24 cellular contexts compared by ENCODE assay signal in the genomic region with DNA sequence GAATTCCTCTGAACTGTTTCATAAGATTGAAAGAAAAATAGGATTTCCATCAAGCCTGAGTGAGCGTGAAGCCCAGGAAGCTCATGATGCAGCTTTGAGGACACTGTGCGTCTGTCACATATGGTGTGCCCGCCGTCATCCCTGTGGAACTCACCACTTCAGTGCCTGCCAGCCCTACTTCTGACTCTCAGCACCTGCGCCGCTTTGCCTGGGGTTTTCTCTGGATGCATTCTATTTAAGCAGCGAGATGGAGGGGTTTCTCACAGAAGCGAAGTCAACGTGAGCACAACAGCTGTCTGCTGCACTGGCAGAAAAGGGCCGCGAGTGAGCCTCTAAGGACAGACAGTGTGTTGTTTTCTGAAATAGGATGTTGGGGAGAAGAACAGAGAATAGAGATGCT. TPM values are rescaled to one million over a fixed set of nuclear protein-coding genes. Genes with fewer than 3 reads are reported as not detected.
DNase-seq lines count a peak whose midpoint lies in the region; ATAC-seq and TF ChIP-seq lines count a peak whose summit lies in the region.
"Had no signal": no experiment of that assay in that cellular context is flagged by ENCODE, and none has a peak within 500 bp of the region (broad histone marks: within the 10 kb centered on the region; RNA-seq: fewer than 3 reads in every experiment).

No MANE protein-coding gene starts in this region.

- no peak for TF ChIP-seq CTCF in brain (conservative IDR thresholded peaks at IDR 0.05)

- H3K4me3 Mint-ChIP-seq in brain: peak overlapping the region in 1 of 5 experiments; percentile 7
- H3K4me3 Mint-ChIP-seq: CD4-positive, alpha-beta memory T cell had no signal

- H3K27me3 Mint-ChIP-seq in brain: peaks cover 13% of the 10 kb centered on the region
- H3K27me3 Mint-ChIP-seq: CD4-positive, alpha-beta memory T cell had no signal

- no peaks in the 10 kb centered on the region for H3K9me3 Mint-ChIP-seq in brain

- H3K27ac Mint-ChIP-seq in brain: peak overlapping the region in 3 of 5 experiments; percentile 44 to 72 (median 46)

- H3K4me1 Mint-ChIP-seq in brain: peaks cover 27% of the 10 kb centered on the region

- ATAC-seq in GM21576 (IDR thresholded peaks at IDR 0.05; ENCODE audit: unreplicated experiment): no peak
- ATAC-seq: A549, GM12878, Right ventricle myocardium inferior, SK-N-SH treated with all-trans-retinoic acid at 6 μM for 48 hours had no signal

- peak; percentile 26 for DNase-seq in activated CD8-positive, alpha-beta memory T cell treated with anti-CD3 and anti-CD28 coated beads, Interleukin-2, amount 50 U/mL, for 48 hours
- DNase-seq in activated CD8-positive, alpha-beta memory T cell treated with anti-CD3 and anti-CD28 coated beads for 24 hours: no peak
- DNase-seq in medulla oblongata (ENCODE audit: extremely low spot score) (peak; percentile 15), T-helper 1 cell (no peak), COLO829 (ENCODE audit: low spot score) (no peak)
- DNase-seq: AML-193; Caco-2; CD4-positive, alpha-beta memory T cell; GDM1; NCI-H1105; NCI-H1436 treated with DMSO at 0.1 percent for 48 hours; NCI-H187 treated with DMSO at 0.1 percent for 48 hours; NCI-H2107; NCI-H226; NCI-H510A; NCI-H748 treated with DMSO at 0.1 percent for 48 hours; PC-9; SJCRH30 had no signal

- H3K36me3 Mint-ChIP-seq in brain: no peaks in the 10 kb centered on the region
- H3K36me3 Mint-ChIP-seq: CD4-positive, alpha-beta memory T cell had no signal

RNA-seq across cellular contexts. Expression of gene TMEM128, which starts 6.2 kb away (rescaled TPM):
- 23.0 TPM for polyA plus RNA-seq in brain (ENCODE audit: insufficient read depth, low read depth, low replicate concordance)

RNA-seq across cellular contexts. Expression of gene OTOP1, which starts 27.4 kb away (rescaled TPM):
- not detected for polyA plus RNA-seq in brain (ENCODE audit: insufficient read depth, low read depth, low replicate concordance)
- polyA plus RNA-seq: A549; CD4-positive, alpha-beta memory T cell; GM12878 had no signal

RNA-seq across cellular contexts. Expression of gene LYAR, which starts 35.8 kb away (rescaled TPM):
- polyA plus RNA-seq in brain (ENCODE audit: insufficient read depth, low read depth, low replicate concordance): 12.7 TPM

RNA-seq across cellular contexts. Expression of gene ZBTB49, which starts 35.9 kb away (rescaled TPM):
- polyA plus RNA-seq in brain (ENCODE audit: insufficient read depth, low read depth, low replicate concordance): 3.4 TPM

Comparison
In these comparisons a context has a peak if more than half of its experiments do, and no peak if none do; other contexts are left out.
1. DNase-seq: peak in activated CD8-positive, alpha-beta memory T cell treated with anti-CD3 and anti-CD28 coated beads, Interleukin-2, amount 50 U/mL, for 48 hours (single experiment) and medulla oblongata (single experiment); none in activated CD8-positive, alpha-beta memory T cell treated with anti-CD3 and anti-CD28 coated beads for 24 hours (single experiment), T-helper 1 cell (0 of 5) and COLO829 (single experiment).